Comparison of ENCODE assay signal across 1 cellular context in the genomic region with DNA sequence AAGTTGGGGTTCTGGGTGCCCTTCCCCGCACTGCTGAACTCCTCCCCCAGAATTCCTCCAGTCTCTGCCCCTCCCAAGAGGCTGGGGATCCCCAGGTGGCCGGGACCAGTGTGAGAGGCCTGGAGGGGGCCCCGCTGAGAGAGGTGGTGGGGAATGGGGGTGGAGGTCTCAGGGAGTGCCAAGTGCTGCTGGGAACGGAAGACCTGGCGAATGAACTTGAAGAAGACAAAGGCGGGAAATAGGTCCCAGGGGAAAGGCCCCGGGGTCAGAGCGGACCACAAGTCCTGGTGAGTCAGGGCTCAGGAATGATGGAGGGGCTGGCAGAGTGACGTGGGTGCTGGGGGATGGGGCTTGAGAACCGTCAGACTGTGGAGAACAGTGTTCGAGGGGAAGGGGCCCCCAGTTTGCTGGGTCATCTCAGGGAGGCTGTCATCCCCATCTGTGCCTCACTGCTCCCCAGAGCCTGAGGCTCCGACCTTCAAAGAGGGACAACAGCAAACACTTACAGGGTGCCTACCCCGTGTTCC.
TF ChIP-seq lines count a peak whose summit lies in the region.

No MANE protein-coding gene starts in this region.

TF ChIP-seq in K562, 482 proteins besides CTCF, POLR2A, EP300 and RAD21 (continued from another document):
- TF ChIP-seq, protein P1, sequence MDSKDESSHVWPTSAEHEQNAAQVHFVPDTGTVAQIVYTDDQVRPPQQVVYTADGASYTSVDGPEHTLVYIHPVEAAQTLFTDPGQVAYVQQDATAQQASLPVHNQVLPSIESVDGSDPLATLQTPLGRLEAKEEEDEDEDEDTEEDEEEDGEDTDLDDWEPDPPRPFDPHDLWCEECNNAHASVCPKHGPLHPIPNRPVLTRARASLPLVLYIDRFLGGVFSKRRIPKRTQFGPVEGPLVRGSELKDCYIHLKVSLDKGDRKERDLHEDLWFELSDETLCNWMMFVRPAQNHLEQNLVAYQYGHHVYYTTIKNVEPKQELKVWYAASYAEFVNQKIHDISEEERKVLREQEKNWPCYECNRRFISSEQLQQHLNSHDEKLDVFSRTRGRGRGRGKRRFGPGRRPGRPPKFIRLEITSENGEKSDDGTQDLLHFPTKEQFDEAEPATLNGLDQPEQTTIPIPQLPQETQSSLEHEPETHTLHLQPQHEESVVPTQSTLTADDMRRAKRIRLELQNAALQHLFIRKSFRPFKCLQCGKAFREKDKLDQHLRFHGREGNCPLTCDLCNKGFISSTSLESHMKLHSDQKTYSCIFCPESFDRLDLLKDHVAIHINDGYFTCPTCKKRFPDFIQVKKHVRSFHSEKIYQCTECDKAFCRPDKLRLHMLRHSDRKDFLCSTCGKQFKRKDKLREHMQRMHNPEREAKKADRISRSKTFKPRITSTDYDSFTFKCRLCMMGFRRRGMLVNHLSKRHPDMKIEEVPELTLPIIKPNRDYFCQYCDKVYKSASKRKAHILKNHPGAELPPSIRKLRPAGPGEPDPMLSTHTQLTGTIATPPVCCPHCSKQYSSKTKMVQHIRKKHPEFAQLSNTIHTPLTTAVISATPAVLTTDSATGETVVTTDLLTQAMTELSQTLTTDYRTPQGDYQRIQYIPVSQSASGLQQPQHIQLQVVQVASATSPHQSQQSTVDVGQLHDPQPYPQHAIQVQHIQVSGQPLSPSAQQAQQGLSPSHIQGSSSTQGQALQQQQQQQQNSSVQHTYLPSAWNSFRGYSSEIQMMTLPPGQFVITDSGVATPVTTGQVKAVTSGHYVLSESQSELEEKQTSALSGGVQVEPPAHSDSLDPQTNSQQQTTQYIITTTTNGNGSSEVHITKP (IDR thresholded peaks at IDR 0.05; ENCODE audit: partially characterized antibody), result peak; percentile 33
